ENCODE assay signal across 19 cellular contexts in the genomic region with DNA sequence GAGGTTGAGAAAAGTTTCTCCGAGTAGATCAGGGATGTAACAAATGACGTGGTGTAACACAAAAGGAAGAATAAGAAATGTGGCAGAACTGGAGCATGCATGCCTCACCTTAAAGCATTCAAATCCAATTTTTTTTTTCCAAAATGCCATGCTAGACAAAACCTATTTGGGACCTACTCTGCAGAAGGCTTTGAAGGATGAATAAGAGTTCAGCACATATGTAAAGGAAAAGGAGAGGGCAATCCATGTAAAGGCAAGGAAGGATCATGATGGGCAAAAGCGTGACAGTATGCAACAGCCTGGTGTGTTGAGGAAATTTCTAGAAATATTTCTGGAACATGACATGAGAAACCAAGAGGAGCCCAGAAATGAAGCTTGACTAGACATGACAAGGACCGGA.
DNase-seq lines count a peak whose midpoint lies in the region; ATAC-seq and TF ChIP-seq lines count a peak whose summit lies in the region.
"Had no signal": no experiment of that assay in that cellular context is flagged by ENCODE, and none has a peak within 500 bp of the region (broad histone marks: within the 10 kb centered on the region; RNA-seq: fewer than 3 reads in every experiment).

No MANE protein-coding gene starts in this region.

- H3K27ac Mint-ChIP-seq in CD4-positive, CD25-positive, alpha-beta regulatory T cell, result peak overlapping the region in 2 of 3 donors; percentile 0 to 60
- H3K27ac Mint-ChIP-seq in CD8-positive, alpha-beta T cell, result peak overlapping the region; percentile 42
- H3K27ac Mint-ChIP-seq in immature natural killer cell, result peak overlapping the region; percentile 5 to 65 (median 18)

- DNase-seq in CD4-positive, CD25-positive, alpha-beta regulatory T cell, result no peak
- no peak for DNase-seq in CD8-positive, alpha-beta T cell
- DNase-seq in immature natural killer cell, result no peak
- no peak for DNase-seq in COLO668 (lab: John Stamatoyannopoulos, UW; ENCODE audit: unreplicated experiment)
- no peak for DNase-seq in RPMI8226
- DNase-seq in T-helper 1 cell, result no peak
- DNase-seq in A673 (ENCODE audit: low spot score), result no peak
- DNase-seq: ACHN, C1 segment of cervical spinal cord, GOT3, HCEC 1CT, KG1, NCI-H1105, NCI-H146, NCI-H2029 treated with DMSO at 0.1 percent for 48 hours, NCI-H345, NCI-H524, Right ventricle myocardium superior had no signal

- no peak overlapping the region for H3K4me3 Mint-ChIP-seq in CD4-positive, CD25-positive, alpha-beta regulatory T cell
- no peak overlapping the region for H3K4me3 Mint-ChIP-seq in CD8-positive, alpha-beta T cell
- H3K4me3 Mint-ChIP-seq in immature natural killer cell, result no peak overlapping the region

- H2AFZ ChIP-seq in SU-DHL-6 (ENCODE audit: low read depth, low read length, severe bottlenecking), result no peak overlapping the region

- intact Hi-C loops in CD8-positive, alpha-beta T cell (cut with DNase I, micrococcal nuclease), result no loop called here
- intact Hi-C loops in A673 (cut with micrococcal nuclease; ENCODE audit: unreplicated experiment), result no loop called here

- no peaks in the 10 kb centered on the region for H3K9me3 Mint-ChIP-seq in CD4-positive, CD25-positive, alpha-beta regulatory T cell
- no peaks in the 10 kb centered on the region for H3K9me3 Mint-ChIP-seq in CD8-positive, alpha-beta T cell
- no peaks in the 10 kb centered on the region for H3K9me3 Mint-ChIP-seq in immature natural killer cell

- no peak overlapping the region for H3K27ac ChIP-seq in CD4-positive, CD25-positive, alpha-beta regulatory T cell (ENCODE audit: insufficient read depth, low read length, poor library complexity, severe bottlenecking)
- no peak overlapping the region for H3K27ac ChIP-seq in CD8-positive, alpha-beta T cell (ENCODE audit: low read depth, low read length)
- peak overlapping the region; percentile 97 for H3K27ac ChIP-seq in SU-DHL-6 (ENCODE audit: low read depth, low read length)
- H3K27ac ChIP-seq in A673 (ENCODE audit: low read depth, low read length, poor library complexity, severe bottlenecking), result no peak overlapping the region

- H3K4me1 ChIP-seq in CD4-positive, CD25-positive, alpha-beta regulatory T cell (ENCODE audit: control insufficient read depth, insufficient read depth, low read length, poor library complexity, severe bottlenecking), result peaks cover 47% of the 10 kb centered on the region
- peaks cover 38% of the 10 kb centered on the region for H3K4me1 ChIP-seq in CD8-positive, alpha-beta T cell (ENCODE audit: insufficient read depth, low read length)
- peaks cover 8% of the 10 kb centered on the region for H3K4me1 ChIP-seq in A673 (ENCODE audit: insufficient read depth, low read length, poor library complexity, severe bottlenecking)

- H3K4me3 ChIP-seq in CD4-positive, CD25-positive, alpha-beta regulatory T cell (ENCODE audit: low read depth, low read length), result no peak overlapping the region
- H3K4me3 ChIP-seq in CD8-positive, alpha-beta T cell (ENCODE audit: low read depth, low read length), result no peak overlapping the region
- H3K4me3 ChIP-seq in SU-DHL-6 (ENCODE audit: insufficient read depth, low read length, poor library complexity, severe bottlenecking), result no peak overlapping the region
- H3K4me3 ChIP-seq in A673 (ENCODE audit: low read depth, low read length, poor library complexity, severe bottlenecking), result no peak overlapping the region

- no peak for TF ChIP-seq CTCF in CD8-positive, alpha-beta T cell (IDR thresholded peaks at IDR 0.05)
- no peak for TF ChIP-seq CTCF in SU-DHL-6 (IDR thresholded peaks at IDR 0.05; ENCODE audit: insufficient read depth, low read length, poor library complexity, severe bottlenecking)
- TF ChIP-seq CTCF in A673 (conservative IDR thresholded peaks at IDR 0.05; ENCODE audit: low read depth, low read length), result no peak

- no peaks in the 10 kb centered on the region for H3K9me3 ChIP-seq in CD4-positive, CD25-positive, alpha-beta regulatory T cell (ENCODE audit: control insufficient read depth in 2 of 2, low read length in 2 of 2)
- no peaks in the 10 kb centered on the region for H3K9me3 ChIP-seq in CD8-positive, alpha-beta T cell (ENCODE audit: low read length)
- H3K9me3 ChIP-seq in SU-DHL-6 (ENCODE audit: insufficient read depth, low read length) (no peaks in the 10 kb centered on the region), A673 (ENCODE audit: low read depth, low read length, poor library complexity, severe bottlenecking) (peaks cover 4% of the 10 kb centered on the region)

- peak overlapping the region; percentile 59 for H3K4me2 ChIP-seq in SU-DHL-6 (ENCODE audit: low read depth, low read length, poor library complexity, severe bottlenecking)

- H3K36me3 Mint-ChIP-seq in CD4-positive, CD25-positive, alpha-beta regulatory T cell, result peaks cover 23% of the 10 kb centered on the region
- H3K36me3 Mint-ChIP-seq in CD8-positive, alpha-beta T cell, result peaks cover 43% of the 10 kb centered on the region
- peaks cover 4% of the 10 kb centered on the region in 3 donors for H3K36me3 Mint-ChIP-seq in immature natural killer cell

- ATAC-seq in CD4-positive, CD25-positive, alpha-beta regulatory T cell (ENCODE audit: low read depth in 2 of 2), result no peak
- no peak for ATAC-seq in CD8-positive, alpha-beta T cell

- no peak overlapping the region for H3K9ac ChIP-seq in SU-DHL-6 (ENCODE audit: low read length)

- peaks cover 6% of the 10 kb centered on the region for H3K36me3 ChIP-seq in CD4-positive, CD25-positive, alpha-beta regulatory T cell (ENCODE audit: control insufficient read depth, insufficient read depth, low read length)
- no peaks in the 10 kb centered on the region for H3K36me3 ChIP-seq in CD8-positive, alpha-beta T cell (ENCODE audit: insufficient read depth, low read length)
- H3K36me3 ChIP-seq in SU-DHL-6 (ENCODE audit: low read length), result peaks cover 37% of the 10 kb centered on the region
- H3K36me3 ChIP-seq in A673 (ENCODE audit: insufficient read depth, low read length, poor library complexity, severe bottlenecking), result no peaks in the 10 kb centered on the region

- H3F3A ChIP-seq in SU-DHL-6 (ENCODE audit: insufficient read depth), result peaks cover 78% of the 10 kb centered on the region

- no TSS peak for BruUV-seq in A673 (replicated peaks; lab: Mats Ljungman, UMichigan)

- no peaks in the 10 kb centered on the region for H3K27me3 ChIP-seq in CD4-positive, CD25-positive, alpha-beta regulatory T cell (ENCODE audit: control insufficient read depth, insufficient read depth, low read length)
- no peaks in the 10 kb centered on the region for H3K27me3 ChIP-seq in CD8-positive, alpha-beta T cell (ENCODE audit: insufficient read depth, low read length)
- H3K27me3 ChIP-seq in SU-DHL-6 (ENCODE audit: low read length), result no peaks in the 10 kb centered on the region
- H3K27me3 ChIP-seq in A673 (replicated peaks; ENCODE audit: insufficient read depth, low read depth, low read length, poor library complexity), result no peaks in the 10 kb centered on the region

- no peaks in the 10 kb centered on the region for H4K20me1 ChIP-seq in SU-DHL-6 (ENCODE audit: low read depth, low read length)

- POLR2A ChIA-PET in CD8-positive, alpha-beta T cell (lab: Charles Lee), result no interaction called here
- POLR2A ChIA-PET in A673 (lab: Charles Lee; ENCODE audit: low non-redundant PET), result no interaction called here

- no peaks in the 10 kb centered on the region for H3K27me3 Mint-ChIP-seq in CD4-positive, CD25-positive, alpha-beta regulatory T cell
- H3K27me3 Mint-ChIP-seq in CD8-positive, alpha-beta T cell (ENCODE audit: low read depth), result no peaks in the 10 kb centered on the region
- peaks cover 0 to 2% (median 2%) of the 10 kb centered on the region in 3 donors for H3K27me3 Mint-ChIP-seq in immature natural killer cell (ENCODE audit: low read depth in 3 of 3)

- CTCF ChIA-PET in CD8-positive, alpha-beta T cell (lab: Charles Lee), result no interaction called here
- CTCF ChIA-PET in A673 (lab: Charles Lee), result no interaction called here

- no peaks in the 10 kb centered on the region for H3K9me2 ChIP-seq in SU-DHL-6 (replicated peaks; ENCODE audit: insufficient read depth, low read length)

- H3K4me1 Mint-ChIP-seq in CD4-positive, CD25-positive, alpha-beta regulatory T cell, result peaks cover 54 to 88% (median 69%) of the 10 kb centered on the region in 4 donors
- peaks cover 81% of the 10 kb centered on the region for H3K4me1 Mint-ChIP-seq in CD8-positive, alpha-beta T cell (ENCODE audit: low read depth)
- H3K4me1 Mint-ChIP-seq in immature natural killer cell, result peaks cover 50 to 87% of the 10 kb centered on the region in 2 donors

- peaks cover 89% of the 10 kb centered on the region for H3K79me2 ChIP-seq in SU-DHL-6 (ENCODE audit: insufficient read depth, low read length)
